Comparison of ENCODE assay signal across 17 cellular contexts in genomic region chr2:111031546-111032484, GRCh38.
DNase-seq lines count a peak whose midpoint lies in the region; FAIRE-seq and TF ChIP-seq lines count a peak whose summit lies in the region.
"Had no signal": no experiment of that assay in that cellular context is flagged by ENCODE, and none has a peak within 500 bp of the region (broad histone marks: within the 10 kb centered on the region; RNA-seq: fewer than 3 reads in every experiment).

No MANE protein-coding gene starts in this region.

- H3K36me3 ChIP-seq in neural cell (ENCODE audit: insufficient read depth, low read length), result no peaks in the 10 kb centered on the region
- H3K36me3 ChIP-seq: SJSA1, suprapubic skin had no signal

- TF ChIP-seq CTCF in neural cell (IDR thresholded peaks at IDR 0.05; ENCODE audit: poor library complexity, severe bottlenecking) (no peak), GM10266 (IDR thresholded peaks at IDR 0.05; ENCODE audit: control insufficient read depth, insufficient read depth, low read depth, missing control alignments) (no peak)

- no peak overlapping the region for H3K9ac ChIP-seq in neural cell (ENCODE audit: low read length)

- H3K27me3 ChIP-seq in neural cell (ENCODE audit: insufficient read depth, low read depth, low read length), result no peaks in the 10 kb centered on the region
- H3K27me3 ChIP-seq: body of pancreas had no signal

- peak overlapping the region; percentile 1 for H3K4me2 ChIP-seq in neural cell (ENCODE audit: low read length)

- FAIRE-seq in GM18507 (lab: Jason Lieb, UNC), result peak; percentile 24

- H3K27ac ChIP-seq in neural cell (ENCODE audit: low read length), result peak overlapping the region; percentile 67
- H3K27ac ChIP-seq: SJSA1, suprapubic skin had no signal

- DNase-seq in GM18507 (ENCODE audit: extremely low spot score, insufficient read length, low read depth), result no peak
- peak; percentile 79 for DNase-seq in NCI-H2029 treated with DMSO at 0.1 percent for 48 hours (lab: John Stamatoyannopoulos, UW)
- DNase-seq in cardiac septum (ENCODE audit: low spot score), result peak; percentile 74
- DNase-seq in NCI-H1092 treated with DMSO at 0.1 percent for 48 hours (lab: John Stamatoyannopoulos, UW), result no peak
- DNase-seq in GM10266 (ENCODE audit: extremely low spot score), result no peak
- no peak for DNase-seq in stimulated activated CD4-positive, alpha-beta T cell treated with anti-CD3 and anti-CD28 coated beads, Interleukin-1b, Interleukin-23, amount 100 ng/mL, for 48 hours
- DNase-seq: activated CD4-positive, alpha-beta T cell treated with anti-CD3 and anti-CD28 coated beads for 36 hours; activated naive CD4-positive, alpha-beta T cell treated with anti-CD3 and anti-CD28 coated beads, Interleukin-2, amount 10 ng/mL, durations not matched to agents 7 days and 5 days; natural killer cell; NCI-H146; NCI-H69; stimulated activated CD4-positive, alpha-beta T cell treated with anti-CD3 and anti-CD28 coated beads, Interleukin-2, amount 100 ng/mL, for 48 hours; T-helper 9 cell had no signal

- H3F3A ChIP-seq in neural cell (ENCODE audit: insufficient read depth, low read length, poor library complexity, severe bottlenecking), result no peaks in the 10 kb centered on the region

- no peaks in the 10 kb centered on the region for H3K9me2 ChIP-seq in neural cell (ENCODE audit: insufficient read depth, low read length)

- TF ChIP-seq EP300 in neural cell (conservative IDR thresholded peaks at IDR 0.05; ENCODE audit: poor library complexity, severe bottlenecking), result no peak

- intact Hi-C loops in cardiac septum (cut with DNase I), result no loop called here

- no peak overlapping the region for H2AFZ ChIP-seq in neural cell (ENCODE audit: low read depth, low read length)

- no peaks in the 10 kb centered on the region for H4K20me1 ChIP-seq in neural cell (ENCODE audit: insufficient read depth)

- no peaks in the 10 kb centered on the region for H3K9me3 ChIP-seq in neural cell (ENCODE audit: low read length)
- H3K9me3 ChIP-seq: body of pancreas, SJSA1, suprapubic skin had no signal

- H3K4me3 ChIP-seq in neural cell (ENCODE audit: low read length), result no peak overlapping the region
- H3K4me3 ChIP-seq: body of pancreas, SJSA1, suprapubic skin had no signal

- TF ChIP-seq RAD21 in neural cell (conservative IDR thresholded peaks at IDR 0.05), result no peak

- H3K79me2 ChIP-seq in neural cell (replicated peaks; ENCODE audit: insufficient read depth, low read length), result no peaks in the 10 kb centered on the region

TF ChIP-seq in neural cell, 6 proteins besides CTCF, POLR2A, EP300 and RAD21:
- TF ChIP-seq, protein P1, sequence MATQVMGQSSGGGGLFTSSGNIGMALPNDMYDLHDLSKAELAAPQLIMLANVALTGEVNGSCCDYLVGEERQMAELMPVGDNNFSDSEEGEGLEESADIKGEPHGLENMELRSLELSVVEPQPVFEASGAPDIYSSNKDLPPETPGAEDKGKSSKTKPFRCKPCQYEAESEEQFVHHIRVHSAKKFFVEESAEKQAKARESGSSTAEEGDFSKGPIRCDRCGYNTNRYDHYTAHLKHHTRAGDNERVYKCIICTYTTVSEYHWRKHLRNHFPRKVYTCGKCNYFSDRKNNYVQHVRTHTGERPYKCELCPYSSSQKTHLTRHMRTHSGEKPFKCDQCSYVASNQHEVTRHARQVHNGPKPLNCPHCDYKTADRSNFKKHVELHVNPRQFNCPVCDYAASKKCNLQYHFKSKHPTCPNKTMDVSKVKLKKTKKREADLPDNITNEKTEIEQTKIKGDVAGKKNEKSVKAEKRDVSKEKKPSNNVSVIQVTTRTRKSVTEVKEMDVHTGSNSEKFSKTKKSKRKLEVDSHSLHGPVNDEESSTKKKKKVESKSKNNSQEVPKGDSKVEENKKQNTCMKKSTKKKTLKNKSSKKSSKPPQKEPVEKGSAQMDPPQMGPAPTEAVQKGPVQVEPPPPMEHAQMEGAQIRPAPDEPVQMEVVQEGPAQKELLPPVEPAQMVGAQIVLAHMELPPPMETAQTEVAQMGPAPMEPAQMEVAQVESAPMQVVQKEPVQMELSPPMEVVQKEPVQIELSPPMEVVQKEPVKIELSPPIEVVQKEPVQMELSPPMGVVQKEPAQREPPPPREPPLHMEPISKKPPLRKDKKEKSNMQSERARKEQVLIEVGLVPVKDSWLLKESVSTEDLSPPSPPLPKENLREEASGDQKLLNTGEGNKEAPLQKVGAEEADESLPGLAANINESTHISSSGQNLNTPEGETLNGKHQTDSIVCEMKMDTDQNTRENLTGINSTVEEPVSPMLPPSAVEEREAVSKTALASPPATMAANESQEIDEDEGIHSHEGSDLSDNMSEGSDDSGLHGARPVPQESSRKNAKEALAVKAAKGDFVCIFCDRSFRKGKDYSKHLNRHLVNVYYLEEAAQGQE (IDR thresholded peaks at IDR 0.05; ENCODE audit: borderline replicate concordance), result no peak
- TF ChIP-seq MXI1 (conservative IDR thresholded peaks at IDR 0.05; ENCODE audit: poor library complexity, severe bottlenecking) (no peak), POLR2AphosphoS5 (IDR thresholded peaks at IDR 0.05) (no peak), EZH2 (IDR thresholded peaks at IDR 0.05; ENCODE audit: borderline replicate concordance, insufficient read depth, low read length, poor library complexity, severe bottlenecking) (no peak), SMC3 (conservative IDR thresholded peaks at IDR 0.05; ENCODE audit: poor library complexity) (no peak), TAF1 (IDR thresholded peaks at IDR 0.05; ENCODE audit: low read depth) (no peak)
TF ChIP-seq in neural cell: peak in this region for 0.

Comparison
In these comparisons a context has a peak if more than half of its experiments do, and no peak if none do; other contexts are left out.
1. DNase-seq: peak in NCI-H2029 treated with DMSO at 0.1 percent for 48 hours (single experiment) and cardiac septum (single experiment); none in GM18507 (single experiment), NCI-H1092 treated with DMSO at 0.1 percent for 48 hours (single experiment), GM10266 (single experiment) and stimulated activated CD4-positive, alpha-beta T cell treated with anti-CD3 and anti-CD28 coated beads, Interleukin-1b, Interleukin-23, amount 100 ng/mL, for 48 hours (single experiment).